ENCODE assay signal across 8 cellular contexts in genomic region chr22:22133910-22134309, GRCh38.
"Had no signal": no experiment of that assay in that cellular context is flagged by ENCODE, and none has a peak within 500 bp of the region (broad histone marks: within the 10 kb centered on the region; RNA-seq: fewer than 3 reads in every experiment).

No MANE protein-coding gene starts in this region.

- ATAC-seq: GM12878 had no signal

- DNase-seq: GDM1, GF-D8 had no signal

- H3K4me3 ChIP-seq: GM12878 had no signal

- FAIRE-seq: G401.6, GM12878, GM12891, GM12892, GM18507, GM19239 had no signal
